ENCODE assay signal across 17 cellular contexts in genomic region chr5:42887094-42887493, GRCh38.
DNase-seq lines count a peak whose midpoint lies in the region; ATAC-seq and TF ChIP-seq lines count a peak whose summit lies in the region.
"Had no signal": no experiment of that assay in that cellular context is flagged by ENCODE, and none has a peak within 500 bp of the region (broad histone marks: within the 10 kb centered on the region; RNA-seq: fewer than 3 reads in every experiment).

No MANE protein-coding gene starts in this region.

- peak; percentile 35 for ATAC-seq in Right ventricle myocardium inferior
- ATAC-seq: activated naive CD8-positive, alpha-beta T cell treated with anti-CD3 and anti-CD28 coated beads, Interleukin-2, amount 50 U/mL, for 24 hours; WTC11 had no signal

- H3K36me3 ChIP-seq in left ventricle myocardium inferior, result no peaks in the 10 kb centered on the region
- H3K36me3 ChIP-seq in esophagus muscularis mucosa, result no peaks in the 10 kb centered on the region
- no peaks in the 10 kb centered on the region for H3K36me3 ChIP-seq in transverse colon
- no peaks in the 10 kb centered on the region for H3K36me3 ChIP-seq in HAP-1 (replicated peaks)
- H3K36me3 ChIP-seq: MG63, neural progenitor cell, stomach, uterus had no signal

- 81% methylated on average over 7 of the region's 7 CpGs for WGBS in esophagus muscularis mucosa
- 24 to 40% methylated on average over 3 to 7 of the region's 7 CpGs for WGBS in transverse colon (ENCODE audit: low coverage in 1 of 2), 2 donors

- intact Hi-C loops in Right ventricle myocardium inferior (cut with DNase I), result loop anchor here (10.0 kb wide), 2 partner anchors 122 to 462 kb away; partner anchors contain the start of gene GHR
- intact Hi-C loops in left ventricle myocardium inferior (cut with micrococcal nuclease), result no loop called here
- intact Hi-C loops in esophagus muscularis mucosa (cut with DNase I), result no loop called here
- intact Hi-C loops in transverse colon (cut with DNase I; ENCODE audit: low total_unique reads), result no loop called here

- TF ChIP-seq POLR2A in esophagus muscularis mucosa (IDR thresholded peaks at IDR 0.05; ENCODE audit: low read depth) (no peak), transverse colon (IDR thresholded peaks at IDR 0.05) (peak; percentile 81)

- H3K4me1 ChIP-seq in left ventricle myocardium inferior, result no peaks in the 10 kb centered on the region
- H3K4me1 ChIP-seq in esophagus muscularis mucosa, result no peaks in the 10 kb centered on the region
- peaks cover 0 to 18% (median 6%) of the 10 kb centered on the region in 4 donors for H3K4me1 ChIP-seq in transverse colon
- H3K4me1 ChIP-seq in HAP-1, result no peaks in the 10 kb centered on the region
- H3K4me1 ChIP-seq: neural progenitor cell, uterus had no signal

- no peaks in the 10 kb centered on the region for H3K9me3 ChIP-seq in left ventricle myocardium inferior (replicated peaks)
- H3K9me3 ChIP-seq in esophagus muscularis mucosa, result no peaks in the 10 kb centered on the region
- no peaks in the 10 kb centered on the region for H3K9me3 ChIP-seq in transverse colon
- no peaks in the 10 kb centered on the region for H3K9me3 ChIP-seq in HAP-1
- H3K9me3 ChIP-seq: MG63, stomach, uterus had no signal

- no peak for TF ChIP-seq CTCF in left ventricle myocardium inferior (IDR thresholded peaks at IDR 0.05; ENCODE audit: borderline replicate concordance)
- no peak for TF ChIP-seq CTCF in esophagus muscularis mucosa (IDR thresholded peaks at IDR 0.05)
- TF ChIP-seq CTCF in transverse colon (IDR thresholded peaks at IDR 0.05), result no peak

- H3K4me3 ChIP-seq in left ventricle myocardium inferior (no peak overlapping the region), esophagus muscularis mucosa (no peak overlapping the region), transverse colon (no peak overlapping the region), HAP-1 (no peak overlapping the region)
- H3K4me3 ChIP-seq: MG63, neural progenitor cell, stomach, uterus had no signal

- in situ Hi-C loops in transverse colon (cut with MboI; ENCODE audit: low pct_ligation_motif_present in 1 of 4, low pct_unique_long_range_greater_than_20kb in 1 of 4, low sequenced_read_pairs in 3 of 4), result loop anchor here in 2 of 4 donors (10.0 to 25.0 kb wide), 2 partner anchors 112 to 1025 kb away; partner anchors contain the start of gene OXCT1 (in 2 of the 2)
- in situ Hi-C loops in HAP-1 (cut with MboI; ENCODE audit: low sequenced_read_pairs), result loop anchor here (25.0 kb wide), 1 partner anchor 1025 kb away; the partner anchor contains the start of gene OXCT1

- H3K27ac ChIP-seq in left ventricle myocardium inferior (replicated peaks), result no peak overlapping the region
- H3K27ac ChIP-seq in esophagus muscularis mucosa (replicated peaks in 1 of 4), result no peak overlapping the region
- peak overlapping the region; percentile 49 to 75 (median 64) for H3K27ac ChIP-seq in transverse colon
- H3K27ac ChIP-seq: neural progenitor cell, stomach, uterus had no signal

- no peaks in the 10 kb centered on the region for H3K27me3 ChIP-seq in left ventricle myocardium inferior (ENCODE audit: low read depth)
- no peaks in the 10 kb centered on the region for H3K27me3 ChIP-seq in esophagus muscularis mucosa
- no peaks in the 10 kb centered on the region for H3K27me3 ChIP-seq in transverse colon
- H3K27me3 ChIP-seq in HAP-1 (ENCODE audit: low read depth), result peaks cover 10% of the 10 kb centered on the region
- H3K27me3 ChIP-seq: MG63, neural progenitor cell, stomach, uterus had no signal

- TF ChIP-seq EP300 in esophagus muscularis mucosa (IDR thresholded peaks at IDR 0.05) (no peak), transverse colon (IDR thresholded peaks at IDR 0.05; ENCODE audit: low read depth) (no peak)

- DNase-seq in Right ventricle myocardium inferior (ENCODE audit: missing footprints), result no peak
- DNase-seq in left ventricle myocardium inferior, result no peak
- peak; percentile 62 for DNase-seq in NCI-H526 treated with DMSO at 0.1 percent for 48 hours (lab: John Stamatoyannopoulos, UW)
- DNase-seq in esophagus muscularis mucosa (ENCODE audit: extremely low spot score), result peak; percentile 66
- DNase-seq in transverse colon, result peak; percentile 90
- DNase-seq in NCI-H2196 treated with DMSO at 0.1 percent for 48 hours (lab: John Stamatoyannopoulos, UW; ENCODE audit: unreplicated experiment), result no peak
- no peak for DNase-seq in HAP-1 (ENCODE audit: low spot score in 2 of 2)
- no peak for DNase-seq in T-helper 2 cell
- DNase-seq: activated CD4-positive, alpha-beta memory T cell treated with anti-CD3 and anti-CD28 coated beads, Interleukin-2, amount 10 ng/mL, durations not matched to agents 7 days and 5 days; activated naive CD8-positive, alpha-beta T cell treated with anti-CD3 and anti-CD28 coated beads, Interleukin-2, amount 50 U/mL, for 24 hours; CD4-positive, CD25-positive, alpha-beta regulatory T cell; MG63; stimulated activated CD4-positive, alpha-beta T cell treated with anti-CD3 and anti-CD28 coated beads, Interleukin-2, amount 100 ng/mL, for 24 hours; stomach; uterus had no signal

Comparison
In these comparisons a context has a peak if more than half of its experiments do, and no peak if none do; other contexts are left out.
1. DNase-seq: peak in NCI-H526 treated with DMSO at 0.1 percent for 48 hours (single experiment), esophagus muscularis mucosa (single experiment) and transverse colon (single experiment); none in Right ventricle myocardium inferior (single experiment), left ventricle myocardium inferior (single experiment), NCI-H2196 treated with DMSO at 0.1 percent for 48 hours (single experiment), HAP-1 (0 of 2) and T-helper 2 cell (0 of 5).
2. H3K27ac ChIP-seq: peak in transverse colon (4 of 4); none in left ventricle myocardium inferior (single experiment) and esophagus muscularis mucosa (0 of 4).